In genomic region chr17:74742153-74742515, GRCh38 we compare ENCODE assay signal across 9 cellular contexts. TPM values are rescaled to one million over a fixed set of nuclear protein-coding genes. Genes with fewer than 3 reads are reported as not detected.
DNase-seq lines count a peak whose midpoint lies in the region; ATAC-seq and TF ChIP-seq lines count a peak whose summit lies in the region.
"Had no signal": no experiment of that assay in that cellular context is flagged by ENCODE, and none has a peak within 500 bp of the region (broad histone marks: within the 10 kb centered on the region; RNA-seq: fewer than 3 reads in every experiment).

No MANE protein-coding gene starts in this region.

- H4K8ac ChIP-seq in mesendoderm (ENCODE audit: low read depth, low read length) = no peak overlapping the region

- H3K4me3 ChIP-seq in mesendoderm (ENCODE audit: low read length) (no peak overlapping the region), uterus (no peak overlapping the region)

- no peaks in the 10 kb centered on the region for H3K36me3 Mint-ChIP-seq in T-helper 17 cell (ENCODE audit: low read depth)

- H3K27ac Mint-ChIP-seq in T-helper 17 cell = peak overlapping the region; percentile 93

- H3K27me3 ChIP-seq in mesendoderm (ENCODE audit: insufficient read depth, low read length, poor library complexity) = no peaks in the 10 kb centered on the region
- H3K27me3 ChIP-seq in uterus = peaks cover 0 to 17% of the 10 kb centered on the region in 2 donors

- no peak for TF ChIP-seq CTCF in uterus (IDR thresholded peaks at IDR 0.05)

- no peaks in the 10 kb centered on the region for H3K79me2 ChIP-seq in mesendoderm (ENCODE audit: control insufficient read depth, insufficient read depth, low read length)

- H2BK120ac ChIP-seq in mesendoderm (ENCODE audit: low read depth, low read length) = no peak overlapping the region

- WGBS in mesendoderm (ENCODE audit: extremely low coverage, insufficient coverage, low lambda C conversion rate) = no CpG with 5 or more reads among the region's 4 CpGs

- intact Hi-C loops in uterus (cut with DNase I; ENCODE audit: low total_unique reads) = loop anchor here (10.0 kb wide), 2 partner anchors 123 to 213 kb away; no protein-coding TSS in a partner anchor

- no peaks in the 10 kb centered on the region for H3K27me3 Mint-ChIP-seq in T-helper 17 cell

- H3K4me3 Mint-ChIP-seq in T-helper 17 cell = peak overlapping the region; percentile 86

- H3K18ac ChIP-seq in mesendoderm (ENCODE audit: low read length) = no peak overlapping the region

- TF ChIP-seq POLR2A in uterus (IDR thresholded peaks at IDR 0.05) = no peak

- H2AK5ac ChIP-seq in mesendoderm (ENCODE audit: low read length) = peak overlapping the region; percentile 13

- no peak overlapping the region for H3K4me2 ChIP-seq in mesendoderm (ENCODE audit: low read length)

- peak; percentile 52 for ATAC-seq in HG02678 (IDR thresholded peaks at IDR 0.05; ENCODE audit: unreplicated experiment)
- ATAC-seq in T-helper 17 cell = peak; percentile 10

- H3K36me3 ChIP-seq in mesendoderm (ENCODE audit: control insufficient read depth, insufficient read depth, low read length) (no peaks in the 10 kb centered on the region), uterus (no peaks in the 10 kb centered on the region)

- H3K9me3 ChIP-seq in T-helper 17 cell (ENCODE audit: control insufficient read depth, low read length, poor library complexity, severe bottlenecking) (no peaks in the 10 kb centered on the region), uterus (no peaks in the 10 kb centered on the region)

- H3K23ac ChIP-seq in mesendoderm (ENCODE audit: low read length) = peak overlapping the region; percentile 89

- H3K56ac ChIP-seq in mesendoderm (ENCODE audit: low read length) = peak overlapping the region; percentile 66

- no peak overlapping the region for H3K4ac ChIP-seq in mesendoderm (ENCODE audit: low read depth, low read length)

- DNase-seq in GF-D8 (lab: John Stamatoyannopoulos, UW) (peak; percentile 83), T-helper 17 cell (no peak), mesendoderm (no peak), uterus (no peak), superior temporal gyrus (ENCODE audit: extremely low spot score) (no peak), inferior parietal cortex (ENCODE audit: extremely low spot score) (no peak), GM03348 (ENCODE audit: low spot score) (no peak)

- H4K5ac ChIP-seq in mesendoderm (ENCODE audit: low read length) = no peak overlapping the region

- H3K4me1 Mint-ChIP-seq in T-helper 17 cell = peaks cover 64% of the 10 kb centered on the region

- no peaks in the 10 kb centered on the region for H3K79me1 ChIP-seq in mesendoderm (ENCODE audit: low read length)

- no peak overlapping the region for H3K9ac ChIP-seq in mesendoderm (ENCODE audit: low read length)

- H3K27ac ChIP-seq in mesendoderm (ENCODE audit: low read depth, low read length) (no peak overlapping the region), uterus (no peak overlapping the region)

- H2BK15ac ChIP-seq in mesendoderm (replicated peaks; ENCODE audit: low read depth) = no peak overlapping the region

- peaks cover 17% of the 10 kb centered on the region for H3K4me1 ChIP-seq in mesendoderm (ENCODE audit: control insufficient read depth, low read depth, low read length)
- H3K4me1 ChIP-seq in uterus = peaks cover 0 to 8% of the 10 kb centered on the region in 2 donors

- H2BK5ac ChIP-seq in mesendoderm (ENCODE audit: low read length) = no peak overlapping the region

RNA-seq across cellular contexts. Expression of gene RAB37, which starts 5.1 kb away (rescaled TPM):
- total RNA-seq in T-helper 17 cell = 10 to 100 TPM; 41.4 to 83.3 TPM
- polyA plus RNA-seq in mesendoderm (2013, experiment 1 of 2) = 1.2 TPM
- 0.94 TPM for polyA plus RNA-seq in mesendoderm (2013, experiment 2 of 2)
- total RNA-seq in uterus = 1 to 10 TPM in 3 of 4 donors, under 1 TPM in 1; under 0.01 to 5.0 (median 1.7) TPM
- total RNA-seq: myocyte had no signal

RNA-seq across cellular contexts. Expression of gene NHERF1, which starts 6.3 kb away (rescaled TPM):
- 100 to 1,000 TPM; 130 to 132 TPM for total RNA-seq in T-helper 17 cell
- polyA plus RNA-seq in mesendoderm (2013, experiment 1 of 2) = 141 TPM
- polyA plus RNA-seq in mesendoderm (2013, experiment 2 of 2) = 147 TPM
- total RNA-seq in uterus = 10 to 100 TPM in 3 of 4 donors, 1 to 10 TPM in 1; 3.3 to 16.9 (median 12.0) TPM

RNA-seq across cellular contexts. Expression of gene CD300LF, which starts 29.4 kb away (rescaled TPM):
- total RNA-seq in T-helper 17 cell (1 to 10 TPM in 1 of 2 donors, under 1 TPM in 1; 0.29 to 1.9 TPM), uterus (under 1 TPM in 2 of 4 donors, not detected in 2; 0.27 to 0.41 TPM)
- polyA plus RNA-seq in mesendoderm (2013, experiment 1 of 2) = not detected
- not detected for polyA plus RNA-seq in mesendoderm (2013, experiment 2 of 2)
- total RNA-seq: myocyte had no signal

RNA-seq across cellular contexts. Expression of gene NAT9, which starts 34.0 kb away (rescaled TPM):
- total RNA-seq in T-helper 17 cell (10 to 100 TPM; 32.3 to 32.8 TPM), uterus (10 to 100 TPM in 3 of 4 donors, 1 to 10 TPM in 1; 5.4 to 53.3 (median 33.9) TPM)
- polyA plus RNA-seq in mesendoderm (2013, experiment 1 of 2) = 13.4 TPM
- 13.7 TPM for polyA plus RNA-seq in mesendoderm (2013, experiment 2 of 2)

Comparison
In these comparisons a context has a peak if more than half of its experiments do, and no peak if none do; other contexts are left out.
1. RNA of gene RAB37, which starts 5.1 kb away (total RNA-seq): 41.4 to 83.3 TPM in T-helper 17 cell; under 0.01 to 5.0 TPM in uterus; every median in the first group is over 4 times any median in the second.
2. RNA of gene NHERF1, which starts 6.3 kb away (total RNA-seq): 130 to 132 TPM in T-helper 17 cell; 3.3 to 16.9 TPM in uterus; every median in the first group is over 4 times any median in the second.